ENCODE assay signal across 8 cellular contexts in the genomic region with DNA sequence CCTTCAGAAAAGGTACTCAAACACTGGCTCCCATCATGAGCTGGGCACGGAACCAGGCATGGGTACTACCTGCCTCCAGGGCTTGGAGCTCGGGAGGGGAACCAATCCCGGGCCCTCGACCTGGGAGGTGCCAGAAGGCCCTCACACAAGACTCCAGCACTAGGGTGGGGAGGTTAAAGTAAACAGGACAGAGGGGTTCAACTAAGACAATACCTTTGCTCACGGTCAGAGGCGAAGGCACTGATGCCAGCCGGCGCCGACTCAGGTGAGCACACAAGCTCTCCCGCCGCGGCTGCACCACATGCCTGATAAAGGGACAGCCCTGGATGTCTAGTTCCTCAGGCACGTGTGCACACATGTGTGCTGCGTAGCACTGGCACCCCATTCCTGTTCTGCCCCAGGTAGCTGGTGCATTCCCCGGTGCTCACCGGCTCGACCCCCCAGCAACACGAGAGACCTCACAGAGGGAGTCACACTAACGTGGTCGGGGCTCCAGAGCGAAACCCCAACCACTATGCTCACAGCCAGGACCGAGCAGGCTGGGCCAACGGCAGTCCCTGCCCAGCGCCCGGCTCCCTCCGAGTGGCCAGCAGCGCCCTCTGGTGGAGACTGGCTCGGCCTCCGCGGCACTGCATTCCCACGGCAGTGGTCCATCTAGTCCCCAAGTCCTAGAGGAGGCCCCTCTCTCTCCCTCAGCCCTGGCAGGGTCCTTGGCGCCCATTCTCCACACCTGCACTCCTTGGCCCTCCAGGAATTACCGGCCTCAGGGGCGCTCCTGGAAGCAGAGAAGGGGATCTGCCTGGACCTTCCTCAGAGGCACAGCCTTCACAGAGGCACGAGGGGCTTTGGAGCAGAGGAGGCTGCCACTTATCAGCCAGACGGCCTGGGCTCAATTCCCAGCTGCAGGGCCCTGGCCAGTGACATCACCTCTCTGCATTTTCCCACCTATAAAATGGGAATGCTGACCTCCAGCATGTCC. TPM values are rescaled to one million over a fixed set of nuclear protein-coding genes. Genes with fewer than 3 reads are reported as not detected.
A peak's percentile ranks its signal among the peaks of the same experiment; 100 is the strongest.
DNase-seq lines count a peak whose midpoint lies in the region; ATAC-seq and TF ChIP-seq lines count a peak whose summit lies in the region.

No MANE protein-coding gene starts in this region.

- no peaks in the 10 kb centered on the region for H3K9me3 Mint-ChIP-seq in CD4-positive, CD25-positive, alpha-beta regulatory T cell
- H3K9me3 Mint-ChIP-seq in activated T-helper 2 cell treated with anti-CD3 and anti-CD28 coated beads, Interferon-gamma antibody, Interleukin-2, Interleukin-4, amounts not matched to agents 10 μg/mL and 5 μg/mL and 100 μg/mL, durations not matched to agents 14 hours and 24 hours and 36 hours: no peaks in the 10 kb centered on the region
- no peaks in the 10 kb centered on the region for H3K9me3 Mint-ChIP-seq in stimulated activated naive CD8-positive, alpha-beta T cell treated with anti-CD3 and anti-CD28 coated beads, Interleukin-15, amount 100 ng/mL, for 72 hours

- peak overlapping the region; percentile 81 for H3K18ac ChIP-seq in neuronal stem cell (ENCODE audit: low read length)

- H3K4me1 ChIP-seq in CD4-positive, CD25-positive, alpha-beta regulatory T cell (ENCODE audit: control insufficient read depth, insufficient read depth, low read length, poor library complexity, severe bottlenecking): peaks cover 41% of the 10 kb centered on the region
- H3K4me1 ChIP-seq in neuronal stem cell (ENCODE audit: control insufficient read depth in 2 of 2, insufficient read depth in 1 of 2, low read depth in 1 of 2, low read length in 2 of 2): peaks cover 10 to 17% of the 10 kb centered on the region in 2 donors

- WGBS in neuronal stem cell (ENCODE audit: extremely low coverage in 2 of 2, insufficient read length in 2 of 2, insufficient replicate concordance in 1 of 2), 2 donors: no CpG with 5 or more reads among the region's 36 CpGs

- peaks cover 19% of the 10 kb centered on the region for H3K79me1 ChIP-seq in neuronal stem cell (ENCODE audit: low read depth, low read length)

- no peak overlapping the region for H3K23ac ChIP-seq in neuronal stem cell (ENCODE audit: low read depth, low read length, poor library complexity)

- H2BK120ac ChIP-seq in neuronal stem cell (ENCODE audit: low read depth, low read length): no peak overlapping the region

- H2BK5ac ChIP-seq in neuronal stem cell (ENCODE audit: low read length): peak overlapping the region; percentile 62

- H3K4me1 Mint-ChIP-seq in CD4-positive, CD25-positive, alpha-beta regulatory T cell: peaks cover 0 to 85% (median 34%) of the 10 kb centered on the region in 4 donors
- H3K4me1 Mint-ChIP-seq in activated T-helper 2 cell treated with anti-CD3 and anti-CD28 coated beads, Interferon-gamma antibody, Interleukin-2, Interleukin-4, amounts not matched to agents 10 μg/mL and 5 μg/mL and 100 μg/mL, durations not matched to agents 14 hours and 24 hours and 36 hours (ENCODE audit: low read depth): peaks cover 8% of the 10 kb centered on the region
- H3K4me1 Mint-ChIP-seq in stimulated activated naive CD8-positive, alpha-beta T cell treated with anti-CD3 and anti-CD28 coated beads, Interleukin-15, amount 100 ng/mL, for 72 hours: peaks cover 74% of the 10 kb centered on the region

- no peaks in the 10 kb centered on the region for H3K27me3 Mint-ChIP-seq in CD4-positive, CD25-positive, alpha-beta regulatory T cell
- H3K27me3 Mint-ChIP-seq in activated T-helper 2 cell treated with anti-CD3 and anti-CD28 coated beads, Interferon-gamma antibody, Interleukin-2, Interleukin-4, amounts not matched to agents 10 μg/mL and 5 μg/mL and 100 μg/mL, durations not matched to agents 14 hours and 24 hours and 36 hours (ENCODE audit: low read depth): no peaks in the 10 kb centered on the region
- no peaks in the 10 kb centered on the region for H3K27me3 Mint-ChIP-seq in stimulated activated naive CD8-positive, alpha-beta T cell treated with anti-CD3 and anti-CD28 coated beads, Interleukin-15, amount 100 ng/mL, for 72 hours

- no peak overlapping the region for H2BK15ac ChIP-seq in neuronal stem cell (ENCODE audit: low read length)

- peak; percentile 60 for TF ChIP-seq CTCF in HL-60 (IDR thresholded peaks at IDR 0.05; ENCODE audit: insufficient read depth, low read length)
- peak; percentile 92 for TF ChIP-seq CTCF in fibroblast of the aortic adventitia (IDR thresholded peaks at IDR 0.05; ENCODE audit: insufficient read depth, low read length)

- ATAC-seq in CD4-positive, CD25-positive, alpha-beta regulatory T cell (ENCODE audit: low read depth in 2 of 2): peak; percentile 66 to 77
- peak; percentile 82 for ATAC-seq in stimulated activated naive CD8-positive, alpha-beta T cell treated with anti-CD3 and anti-CD28 coated beads, Interleukin-15, amount 100 ng/mL, for 72 hours
- ATAC-seq in HG03139 (IDR thresholded peaks at IDR 0.05; ENCODE audit: unreplicated experiment): no peak

- no peak overlapping the region for H3K4me3 ChIP-seq in CD4-positive, CD25-positive, alpha-beta regulatory T cell (ENCODE audit: low read depth, low read length)
- H3K4me3 ChIP-seq in HL-60 (replicated peaks; ENCODE audit: insufficient read depth, low read length) (no peak overlapping the region), fibroblast of the aortic adventitia (ENCODE audit: low read depth, low read length) (peak overlapping the region; percentile 22), neuronal stem cell (ENCODE audit: low read length in 2 of 2) (no peak overlapping the region)

- no peak overlapping the region for H2AFZ ChIP-seq in neuronal stem cell (ENCODE audit: low read length)

- H3K9me3 ChIP-seq in CD4-positive, CD25-positive, alpha-beta regulatory T cell (ENCODE audit: control insufficient read depth in 2 of 2, low read length in 2 of 2): no peaks in the 10 kb centered on the region
- no peaks in the 10 kb centered on the region for H3K9me3 ChIP-seq in neuronal stem cell (replicated peaks in 1 of 2; ENCODE audit: control insufficient read depth in 2 of 2, insufficient read depth in 1 of 2, low read depth in 1 of 2, low read length in 2 of 2)

- H2AK5ac ChIP-seq in neuronal stem cell (ENCODE audit: low read depth, low read length): no peak overlapping the region

- intact Hi-C loops in activated T-helper 2 cell treated with anti-CD3 and anti-CD28 coated beads, Interferon-gamma antibody, Interleukin-2, Interleukin-4, amounts not matched to agents 10 μg/mL and 5 μg/mL and 100 μg/mL, durations not matched to agents 14 hours and 24 hours and 36 hours (cut with micrococcal nuclease): loop anchor here (5.0 to 10.0 kb wide), 4 partner anchors 181 to 401 kb away; no protein-coding TSS in a partner anchor

- H3K36me3 ChIP-seq in CD4-positive, CD25-positive, alpha-beta regulatory T cell (ENCODE audit: control insufficient read depth, insufficient read depth, low read length): peaks cover 10% of the 10 kb centered on the region
- no peaks in the 10 kb centered on the region for H3K36me3 ChIP-seq in neuronal stem cell (replicated peaks in 1 of 2; ENCODE audit: control insufficient read depth in 2 of 2, insufficient read depth in 2 of 2, low read length in 2 of 2)

- H3K4ac ChIP-seq in neuronal stem cell (ENCODE audit: low read length): no peak overlapping the region

- peak; percentile 37 to 61 (median 52) for DNase-seq in CD4-positive, CD25-positive, alpha-beta regulatory T cell
- peak; percentile 28 to 53 for DNase-seq in HL-60 (ENCODE audit: low read depth in 1 of 2, low spot score in 1 of 2)
- DNase-seq in RPMI7951 (ENCODE audit: low read depth): peak; percentile 11
- peak; percentile 53 for DNase-seq in activated T-helper 2 cell treated with anti-CD3 and anti-CD28 coated beads, Interferon-gamma antibody, Interleukin-2, Interleukin-4, amounts not matched to agents 10 μg/mL and 5 μg/mL and 100 μg/mL, durations not matched to agents 14 hours and 24 hours and 36 hours (ENCODE audit: low spot score)
- DNase-seq in fibroblast of the aortic adventitia (ENCODE audit: low read depth): peak; percentile 58
- DNase-seq in neuronal stem cell (ENCODE audit: low spot score): peak; percentile 72
- peak; percentile 67 to 71 for DNase-seq in stimulated activated naive CD8-positive, alpha-beta T cell treated with anti-CD3 and anti-CD28 coated beads, Interleukin-15, amount 100 ng/mL, for 72 hours

- peaks cover 9% of the 10 kb centered on the region for H3K36me3 Mint-ChIP-seq in CD4-positive, CD25-positive, alpha-beta regulatory T cell
- H3K36me3 Mint-ChIP-seq in activated T-helper 2 cell treated with anti-CD3 and anti-CD28 coated beads, Interferon-gamma antibody, Interleukin-2, Interleukin-4, amounts not matched to agents 10 μg/mL and 5 μg/mL and 100 μg/mL, durations not matched to agents 14 hours and 24 hours and 36 hours (ENCODE audit: low read depth): no peaks in the 10 kb centered on the region

- no peak overlapping the region for H3K4me2 ChIP-seq in neuronal stem cell (ENCODE audit: insufficient read depth, low read length, poor library complexity, severe bottlenecking)

- no peak overlapping the region for H2BK12ac ChIP-seq in neuronal stem cell (ENCODE audit: low read length)

- no peak overlapping the region for H4K8ac ChIP-seq in neuronal stem cell (ENCODE audit: low read depth, low read length)

- H3K4me3 Mint-ChIP-seq in CD4-positive, CD25-positive, alpha-beta regulatory T cell: peak overlapping the region in 1 of 4 donors; percentile 56
- H3K4me3 Mint-ChIP-seq in activated T-helper 2 cell treated with anti-CD3 and anti-CD28 coated beads, Interferon-gamma antibody, Interleukin-2, Interleukin-4, amounts not matched to agents 10 μg/mL and 5 μg/mL and 100 μg/mL, durations not matched to agents 14 hours and 24 hours and 36 hours (ENCODE audit: low read depth): no peak overlapping the region
- no peak overlapping the region for H3K4me3 Mint-ChIP-seq in stimulated activated naive CD8-positive, alpha-beta T cell treated with anti-CD3 and anti-CD28 coated beads, Interleukin-15, amount 100 ng/mL, for 72 hours

- H3K27me3 ChIP-seq in CD4-positive, CD25-positive, alpha-beta regulatory T cell (ENCODE audit: control insufficient read depth, insufficient read depth, low read length): no peaks in the 10 kb centered on the region
- no peaks in the 10 kb centered on the region for H3K27me3 ChIP-seq in HL-60 (ENCODE audit: insufficient read depth, poor library complexity, severe bottlenecking)
- no peaks in the 10 kb centered on the region for H3K27me3 ChIP-seq in neuronal stem cell (ENCODE audit: control insufficient read depth in 3 of 3, insufficient read depth in 3 of 3, low read depth in 1 of 3, low read length in 3 of 3)

- peak overlapping the region; percentile 74 for H3K9ac ChIP-seq in neuronal stem cell (ENCODE audit: low read depth, low read length, poor library complexity)

- H3K27ac ChIP-seq in CD4-positive, CD25-positive, alpha-beta regulatory T cell (ENCODE audit: insufficient read depth, low read length, poor library complexity, severe bottlenecking): no peak overlapping the region
- no peak overlapping the region for H3K27ac ChIP-seq in HL-60 (replicated peaks)
- no peak overlapping the region for H3K27ac ChIP-seq in neuronal stem cell (replicated peaks; ENCODE audit: low read length)

- no peak overlapping the region for H4K91ac ChIP-seq in neuronal stem cell (ENCODE audit: low read depth, low read length, poor library complexity)

- H3K27ac Mint-ChIP-seq in CD4-positive, CD25-positive, alpha-beta regulatory T cell: no peak overlapping the region
- no peak overlapping the region for H3K27ac Mint-ChIP-seq in activated T-helper 2 cell treated with anti-CD3 and anti-CD28 coated beads, Interferon-gamma antibody, Interleukin-2, Interleukin-4, amounts not matched to agents 10 μg/mL and 5 μg/mL and 100 μg/mL, durations not matched to agents 14 hours and 24 hours and 36 hours
- no peak overlapping the region for H3K27ac Mint-ChIP-seq in stimulated activated naive CD8-positive, alpha-beta T cell treated with anti-CD3 and anti-CD28 coated beads, Interleukin-15, amount 100 ng/mL, for 72 hours

- H3K14ac ChIP-seq in neuronal stem cell (ENCODE audit: low read length): peak overlapping the region; percentile 77

RNA-seq across cellular contexts. Expression of a gene that starts 28.8 kb away (rescaled TPM):
- 87.8 TPM for total RNA-seq in CD4-positive, CD25-positive, alpha-beta regulatory T cell
- 10 to 100 TPM; 55.7 to 70.1 (median 66.8) TPM for polyA plus RNA-seq in CD4-positive, CD25-positive, alpha-beta regulatory T cell
- total RNA-seq in RPMI7951 (2014; rRNA removed; shearing (Covaris generic)): 15.1 and 24.3 TPM in 2 replicates
- 23.1 and 23.3 TPM in 2 replicates for total RNA-seq in activated T-helper 2 cell treated with anti-CD3 and anti-CD28 coated beads, Interferon-gamma antibody, Interleukin-2, Interleukin-4, amounts not matched to agents 10 μg/mL and 5 μg/mL and 100 μg/mL, durations not matched to agents 14 hours and 24 hours and 36 hours
- 3.1 and 13.9 TPM in 2 replicates for total RNA-seq in fibroblast of the aortic adventitia (ENCODE audit: low replicate concordance)
- 11.1 TPM for polyA plus RNA-seq in neuronal stem cell (2013, experiment 1 of 2)
- polyA plus RNA-seq in neuronal stem cell (2013, experiment 2 of 2): 11.5 TPM

RNA-seq across cellular contexts. Expression of a gene that starts 56.7 kb away (rescaled TPM):
- total RNA-seq in CD4-positive, CD25-positive, alpha-beta regulatory T cell: 71.7 TPM
- polyA plus RNA-seq in CD4-positive, CD25-positive, alpha-beta regulatory T cell: under 1 TPM; 0.05 to 0.19 (median 0.07) TPM
- total RNA-seq in RPMI7951 (2014; rRNA removed; shearing (Covaris generic)): 0.10 and 0.24 TPM in 2 replicates
- 1.2 and 1.8 TPM in 2 replicates for total RNA-seq in activated T-helper 2 cell treated with anti-CD3 and anti-CD28 coated beads, Interferon-gamma antibody, Interleukin-2, Interleukin-4, amounts not matched to agents 10 μg/mL and 5 μg/mL and 100 μg/mL, durations not matched to agents 14 hours and 24 hours and 36 hours
- 0.36 TPM in 1 of 2 replicates, not detected in the other for total RNA-seq in fibroblast of the aortic adventitia (ENCODE audit: low replicate concordance)
- polyA plus RNA-seq in neuronal stem cell (2013, experiment 1 of 2): 5.8 TPM
- polyA plus RNA-seq in neuronal stem cell (2013, experiment 2 of 2): 6.1 TPM

Comparison
In these comparisons a context has a peak if more than half of its experiments do, and no peak if none do; other contexts are left out.
1. DNase-seq: peak in every context shown above with its lines; median percentile 72 in neuronal stem cell; 69 in stimulated activated naive CD8-positive, alpha-beta T cell treated with anti-CD3 and anti-CD28 coated beads, Interleukin-15, amount 100 ng/mL, for 72 hours; 58 in fibroblast of the aortic adventitia; 53 in activated T-helper 2 cell treated with anti-CD3 and anti-CD28 coated beads, Interferon-gamma antibody, Interleukin-2, Interleukin-4, amounts not matched to agents 10 μg/mL and 5 μg/mL and 100 μg/mL, durations not matched to agents 14 hours and 24 hours and 36 hours; 52 in CD4-positive, CD25-positive, alpha-beta regulatory T cell; 40 in HL-60; 11 in RPMI7951.
2. RNA of a gene that starts 56.7 kb away (total RNA-seq): 71.7 TPM in CD4-positive, CD25-positive, alpha-beta regulatory T cell (single experiment); 1.2 to 1.8 TPM in activated T-helper 2 cell treated with anti-CD3 and anti-CD28 coated beads, Interferon-gamma antibody, Interleukin-2, Interleukin-4, amounts not matched to agents 10 μg/mL and 5 μg/mL and 100 μg/mL, durations not matched to agents 14 hours and 24 hours and 36 hours, 0.36 TPM in fibroblast of the aortic adventitia and 0.10 to 0.24 TPM in RPMI7951; every median in the first group is over 10 times any median in the second.